ENCODE assay signal across 10 cellular contexts in the genomic region with DNA sequence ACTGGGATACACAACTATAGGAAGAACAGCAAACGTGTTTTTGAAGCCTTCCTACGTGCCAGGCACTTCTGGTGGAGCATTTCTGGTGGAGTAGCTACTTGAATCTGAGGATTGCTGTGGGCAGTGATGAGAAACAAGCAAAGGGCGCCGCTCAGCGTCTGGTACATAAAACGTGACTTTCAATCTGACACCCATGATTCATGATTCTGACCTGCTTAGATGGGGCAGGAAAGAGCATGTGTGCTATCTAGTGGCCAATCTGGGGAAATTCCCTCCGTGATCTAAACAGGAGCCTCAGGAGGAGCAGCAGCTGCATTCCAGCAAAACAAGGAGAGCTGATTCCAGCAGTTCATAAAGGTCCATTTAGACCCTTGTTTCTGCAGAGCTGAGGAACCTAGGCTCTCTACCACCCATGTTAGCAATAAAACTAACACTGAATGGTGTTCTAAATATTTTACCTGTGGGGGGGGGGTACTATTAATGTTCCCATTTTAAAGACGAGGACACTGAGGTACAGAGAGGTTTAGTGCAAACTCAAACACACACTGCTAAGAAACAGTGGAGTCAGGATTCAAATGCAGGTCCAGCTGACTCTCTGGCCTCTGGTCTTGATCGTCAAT. TPM values are rescaled to one million over a fixed set of nuclear protein-coding genes. Genes with fewer than 3 reads are reported as not detected.
DNase-seq lines count a peak whose midpoint lies in the region; ATAC-seq and TF ChIP-seq lines count a peak whose summit lies in the region.
"Had no signal": no experiment of that assay in that cellular context is flagged by ENCODE, and none has a peak within 500 bp of the region (broad histone marks: within the 10 kb centered on the region; RNA-seq: fewer than 3 reads in every experiment).

No MANE protein-coding gene starts in this region.

- no peak overlapping the region for H3K27ac ChIP-seq in HEK293 (ENCODE audit: extremely low read depth, low read depth, low read length)
- H3K27ac ChIP-seq: BLaER1 had no signal

- H3K27me3 Mint-ChIP-seq in activated CD4-positive, alpha-beta T cell treated with anti-CD3 and anti-CD28 coated beads, Interleukin-2, amount 10 ng/mL, durations not matched to agents 24 days and 14 days = peaks cover 7% of the 10 kb centered on the region
- peaks cover 11 to 13% of the 10 kb centered on the region in 2 donors for H3K27me3 Mint-ChIP-seq in effector memory CD8-positive, alpha-beta T cell

- H3K4me1 ChIP-seq in HEK293 (ENCODE audit: control insufficient read depth, insufficient read depth, low read length) = no peaks in the 10 kb centered on the region

- H3K9me3 ChIP-seq in HEK293 (ENCODE audit: control insufficient read depth, insufficient read depth, low read depth, low read length) = no peaks in the 10 kb centered on the region
- H3K9me3 ChIP-seq: BLaER1 had no signal

- POLR2A ChIA-PET in HEK293 (lab: Yijun Ruan, JAX) = no interaction called here

- H3K9me3 Mint-ChIP-seq in activated CD4-positive, alpha-beta T cell treated with anti-CD3 and anti-CD28 coated beads, Interleukin-2, amount 10 ng/mL, durations not matched to agents 24 days and 14 days = no peaks in the 10 kb centered on the region
- H3K9me3 Mint-ChIP-seq in effector memory CD8-positive, alpha-beta T cell = no peaks in the 10 kb centered on the region
- H3K9me3 Mint-ChIP-seq: stimulated activated naive CD8-positive, alpha-beta T cell treated with anti-CD3 and anti-CD28 coated beads, Interleukin-15, Interleukin-2, amounts not matched to agents 100 ng/mL and 50 ng/mL, for 24 hours had no signal

- no peak overlapping the region for H3K4me3 Mint-ChIP-seq in activated CD4-positive, alpha-beta T cell treated with anti-CD3 and anti-CD28 coated beads, Interleukin-2, amount 10 ng/mL, durations not matched to agents 24 days and 14 days
- no peak overlapping the region for H3K4me3 Mint-ChIP-seq in effector memory CD8-positive, alpha-beta T cell
- H3K4me3 Mint-ChIP-seq: stimulated activated naive CD8-positive, alpha-beta T cell treated with anti-CD3 and anti-CD28 coated beads, Interleukin-15, Interleukin-2, amounts not matched to agents 100 ng/mL and 50 ng/mL, for 24 hours had no signal

- DNase-seq in activated CD4-positive, alpha-beta T cell treated with anti-CD3 and anti-CD28 coated beads, Interleukin-2, amount 10 ng/mL, durations not matched to agents 24 days and 14 days = peak; percentile 64
- DNase-seq in activated CD4-positive, alpha-beta T cell treated with anti-CD3 and anti-CD28 coated beads for 1 hour = no peak
- DNase-seq in NCI-H1436 (lab: John Stamatoyannopoulos, UW) (peak; percentile 84), SK-N-DZ (ENCODE audit: low spot score) (peak; percentile 88), fibroblast of mammary gland (ENCODE audit: low read depth) (peak; percentile 60), non-pigmented ciliary epithelial cell (ENCODE audit: low read depth) (peak; percentile 8)
- no peak for DNase-seq in effector memory CD8-positive, alpha-beta T cell

- CTCF ChIA-PET in HEK293 (lab: Yijun Ruan, JAX) = interaction anchor here (0.6 to 2.7 kb wide), 22 partner anchors 12 to 1877 kb away, joined by 3 to 15 read pairs (median 3); no protein-coding TSS in a partner anchor

- H3K4me3 ChIP-seq in HEK293 (ENCODE audit: low read depth, low read length) = no peak overlapping the region
- no peak overlapping the region for H3K4me3 ChIP-seq in fibroblast of mammary gland (ENCODE audit: control insufficient read depth, low read depth, low read length)
- H3K4me3 ChIP-seq: BLaER1 had no signal

- TF ChIP-seq CTCF in HEK293 (tag by site-specific recombination; IDR thresholded peaks at IDR 0.05) (peak; percentile 17; the same call in 1 of the 2 replicates), fibroblast of mammary gland (conservative IDR thresholded peaks at IDR 0.05; ENCODE audit: control insufficient read depth, insufficient read depth, low read depth, low read length) (peak; percentile 29)

- no peak overlapping the region for H3K27ac Mint-ChIP-seq in activated CD4-positive, alpha-beta T cell treated with anti-CD3 and anti-CD28 coated beads, Interleukin-2, amount 10 ng/mL, durations not matched to agents 24 days and 14 days
- H3K27ac Mint-ChIP-seq in effector memory CD8-positive, alpha-beta T cell = no peak overlapping the region
- H3K27ac Mint-ChIP-seq: stimulated activated naive CD8-positive, alpha-beta T cell treated with anti-CD3 and anti-CD28 coated beads, Interleukin-15, Interleukin-2, amounts not matched to agents 100 ng/mL and 50 ng/mL, for 24 hours had no signal

- ATAC-seq in effector memory CD8-positive, alpha-beta T cell (replicated peaks) = no peak

- peaks cover 8% of the 10 kb centered on the region for H3K4me1 Mint-ChIP-seq in activated CD4-positive, alpha-beta T cell treated with anti-CD3 and anti-CD28 coated beads, Interleukin-2, amount 10 ng/mL, durations not matched to agents 24 days and 14 days
- H3K4me1 Mint-ChIP-seq in effector memory CD8-positive, alpha-beta T cell (ENCODE audit: low read depth in 2 of 2) = peaks cover 3 to 4% of the 10 kb centered on the region in 2 donors

- H3K36me3 Mint-ChIP-seq in activated CD4-positive, alpha-beta T cell treated with anti-CD3 and anti-CD28 coated beads, Interleukin-2, amount 10 ng/mL, durations not matched to agents 24 days and 14 days (ENCODE audit: low read depth) = no peaks in the 10 kb centered on the region
- no peaks in the 10 kb centered on the region for H3K36me3 Mint-ChIP-seq in effector memory CD8-positive, alpha-beta T cell (ENCODE audit: insufficient read depth)

- no peaks in the 10 kb centered on the region for H3K36me3 ChIP-seq in HEK293 (ENCODE audit: control insufficient read depth in 2 of 2, insufficient read depth in 1 of 2, low read length in 2 of 2)
- H3K36me3 ChIP-seq: BLaER1 had no signal

- intact Hi-C loops in activated CD4-positive, alpha-beta T cell treated with anti-CD3 and anti-CD28 coated beads, Interleukin-2, amount 10 ng/mL, durations not matched to agents 24 days and 14 days (cut with micrococcal nuclease) = no loop called here

TF ChIP-seq in HEK293, 187 proteins besides CTCF, POLR2A, EP300 and RAD21:
- TF ChIP-seq ZNF2 (tag by site-specific recombination; IDR thresholded peaks at IDR 0.05) (no peak), MEIS1 (CRISPR knock-in tag; IDR thresholded peaks at IDR 0.05; ENCODE audit: borderline replicate concordance) (peak; percentile 97), ZNF654 (tag by site-specific recombination; IDR thresholded peaks at IDR 0.05; ENCODE audit: low read depth) (peak; percentile 87)
- TF ChIP-seq, protein P1, sequence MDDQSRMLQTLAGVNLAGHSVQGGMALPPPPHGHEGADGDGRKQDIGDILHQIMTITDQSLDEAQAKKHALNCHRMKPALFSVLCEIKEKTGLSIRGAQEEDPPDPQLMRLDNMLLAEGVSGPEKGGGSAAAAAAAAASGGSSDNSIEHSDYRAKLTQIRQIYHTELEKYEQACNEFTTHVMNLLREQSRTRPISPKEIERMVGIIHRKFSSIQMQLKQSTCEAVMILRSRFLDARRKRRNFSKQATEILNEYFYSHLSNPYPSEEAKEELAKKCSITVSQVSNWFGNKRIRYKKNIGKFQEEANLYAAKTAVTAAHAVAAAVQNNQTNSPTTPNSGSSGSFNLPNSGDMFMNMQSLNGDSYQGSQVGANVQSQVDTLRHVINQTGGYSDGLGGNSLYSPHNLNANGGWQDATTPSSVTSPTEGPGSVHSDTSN (CRISPR knock-in tag; IDR thresholded peaks at IDR 0.05) = 0 out of 2 replicates have a peak, but pooled peaks have one; percentile 44
- TF ChIP-seq, protein P2, sequence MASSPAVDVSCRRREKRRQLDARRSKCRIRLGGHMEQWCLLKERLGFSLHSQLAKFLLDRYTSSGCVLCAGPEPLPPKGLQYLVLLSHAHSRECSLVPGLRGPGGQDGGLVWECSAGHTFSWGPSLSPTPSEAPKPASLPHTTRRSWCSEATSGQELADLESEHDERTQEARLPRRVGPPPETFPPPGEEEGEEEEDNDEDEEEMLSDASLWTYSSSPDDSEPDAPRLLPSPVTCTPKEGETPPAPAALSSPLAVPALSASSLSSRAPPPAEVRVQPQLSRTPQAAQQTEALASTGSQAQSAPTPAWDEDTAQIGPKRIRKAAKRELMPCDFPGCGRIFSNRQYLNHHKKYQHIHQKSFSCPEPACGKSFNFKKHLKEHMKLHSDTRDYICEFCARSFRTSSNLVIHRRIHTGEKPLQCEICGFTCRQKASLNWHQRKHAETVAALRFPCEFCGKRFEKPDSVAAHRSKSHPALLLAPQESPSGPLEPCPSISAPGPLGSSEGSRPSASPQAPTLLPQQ (tag by site-specific recombination; IDR thresholded peaks at IDR 0.05) = no peak

RNA-seq across cellular contexts. Expression of a gene that starts 37.8 kb away (rescaled TPM):
- not detected in 2 replicates for total RNA-seq in activated CD4-positive, alpha-beta T cell treated with anti-CD3 and anti-CD28 coated beads, Interleukin-2, amount 10 ng/mL, durations not matched to agents 24 days and 14 days
- not detected in 2 replicates for polyA plus RNA-seq in SK-N-DZ (2014; cell fraction: cytosol; rRNA removed)
- polyA plus RNA-seq in SK-N-DZ (2014; cell fraction: nucleus; rRNA removed) = 0.15 TPM in 1 of 2 replicates, not detected in the other

Comparison
In these comparisons a context has a peak if more than half of its experiments do, and no peak if none do; other contexts are left out.
1. DNase-seq: peak in activated CD4-positive, alpha-beta T cell treated with anti-CD3 and anti-CD28 coated beads, Interleukin-2, amount 10 ng/mL, durations not matched to agents 24 days and 14 days (single experiment), NCI-H1436 (single experiment), SK-N-DZ (single experiment), fibroblast of mammary gland (single experiment) and non-pigmented ciliary epithelial cell (single experiment); none in activated CD4-positive, alpha-beta T cell treated with anti-CD3 and anti-CD28 coated beads for 1 hour (single experiment) and effector memory CD8-positive, alpha-beta T cell (0 of 3).